In genomic region chr6:29424575-29424974, GRCh38 we compare ENCODE assay signal across 29 cellular contexts. TPM values are rescaled to one million over a fixed set of nuclear protein-coding genes. Genes with fewer than 3 reads are reported as not detected.
"Had no signal": no experiment of that assay in that cellular context is flagged by ENCODE, and none has a peak within 500 bp of the region (broad histone marks: within the 10 kb centered on the region; RNA-seq: fewer than 3 reads in every experiment).

No MANE protein-coding gene starts in this region.

- H3K4me1 Mint-ChIP-seq: mesothelial cell of epicardium; naive thymus-derived CD8-positive, alpha-beta T cell; neural progenitor cell; stimulated activated naive B cell treated with anti-CD40 and anti-IgM and Interleukin-4, amounts not matched to agents 10 μg/mL and 1 μg/mL and 100 μg/mL, for 72 hours; T-cell had no signal

- H3K36me3 Mint-ChIP-seq: mesothelial cell of epicardium; neural progenitor cell; stimulated activated naive B cell treated with anti-CD40 and anti-IgM and Interleukin-4, amounts not matched to agents 10 μg/mL and 1 μg/mL and 100 μg/mL, for 72 hours; T-cell had no signal

- H3K27ac Mint-ChIP-seq: activated T-helper 1 cell treated with anti-CD3 and anti-CD28 coated beads, Interleukin-12 subunit alpha, Interleukin-12 subunit beta, Interleukin-2, Interleukin-4 antibody, amounts not matched to agents 30 ng/mL and 10 ng/mL and 1 ng/mL, durations not matched to agents 14 hours and 24 hours and 36 hours; effector memory CD8-positive, alpha-beta T cell; mesothelial cell of epicardium; naive thymus-derived CD8-positive, alpha-beta T cell; neural progenitor cell; stimulated activated naive B cell treated with anti-CD40 and anti-IgM and Interleukin-4, amounts not matched to agents 10 μg/mL and 1 μg/mL and 100 μg/mL, for 72 hours; T-cell; T-helper 2 cell treated with Interferon-gamma antibody and Interleukin-4, amounts not matched to agents 5 μg/mL and 100 μg/mL, for 36 hours had no signal

- DNase-seq: activated CD4-positive, alpha-beta T cell treated with anti-CD3 and anti-CD28 coated beads, Interleukin-2, amount 50 U/mL, for 1 hour; activated CD8-positive, alpha-beta memory T cell treated with anti-CD3 and anti-CD28 coated beads, Interleukin-2, amount 50 U/mL, for 48 hours; activated gamma-delta T cell treated with Interleukin-2 at 50 U/mL for 16 hours; body of pancreas; central memory CD4-positive, alpha-beta T cell; dorsolateral prefrontal cortex; effector memory CD8-positive, alpha-beta T cell; hippocampal formation; left ventricle myocardium superior; mammary epithelial cell; naive thymus-derived CD8-positive, alpha-beta T cell; sigmoid colon; stimulated activated CD4-positive, alpha-beta T cell treated with anti-CD3 and anti-CD28 coated beads, Interleukin-15, amount 100 ng/mL, for 24 hours; stimulated activated naive B cell treated with anti-CD40 and anti-IgM and Interleukin-4, amounts not matched to agents 10 μg/mL and 1 μg/mL and 100 μg/mL, for 72 hours; T-cell; upper lobe of left lung had no signal

- H3K9me3 Mint-ChIP-seq: activated T-helper 1 cell treated with anti-CD3 and anti-CD28 coated beads, Interleukin-12 subunit alpha, Interleukin-12 subunit beta, Interleukin-2, Interleukin-4 antibody, amounts not matched to agents 30 ng/mL and 10 ng/mL and 1 ng/mL, durations not matched to agents 14 hours and 24 hours and 36 hours; effector memory CD8-positive, alpha-beta T cell; mesothelial cell of epicardium; neural progenitor cell; T-helper 2 cell treated with Interferon-gamma antibody and Interleukin-4, amounts not matched to agents 5 μg/mL and 100 μg/mL, for 36 hours had no signal

- ATAC-seq: body of pancreas; effector memory CD8-positive, alpha-beta T cell; left ventricle myocardium superior; stimulated activated naive B cell treated with anti-CD40 and anti-IgM and Interleukin-4, amounts not matched to agents 10 μg/mL and 1 μg/mL and 100 μg/mL, for 72 hours; T-cell had no signal

- H3K4me3 ChIP-seq: body of pancreas, dorsolateral prefrontal cortex, esophagus muscularis mucosa, neural progenitor cell, sigmoid colon, smooth muscle cell, upper lobe of left lung had no signal

- H3K27ac ChIP-seq: body of pancreas, dorsolateral prefrontal cortex, esophagus muscularis mucosa, neural progenitor cell, sigmoid colon, upper lobe of left lung, VCaP had no signal

- H3K4me3 Mint-ChIP-seq: activated T-helper 1 cell treated with anti-CD3 and anti-CD28 coated beads, Interleukin-12 subunit alpha, Interleukin-12 subunit beta, Interleukin-2, Interleukin-4 antibody, amounts not matched to agents 30 ng/mL and 10 ng/mL and 1 ng/mL, durations not matched to agents 14 hours and 24 hours and 36 hours; effector memory CD8-positive, alpha-beta T cell; mesothelial cell of epicardium; naive thymus-derived CD8-positive, alpha-beta T cell; neural progenitor cell; stimulated activated naive B cell treated with anti-CD40 and anti-IgM and Interleukin-4, amounts not matched to agents 10 μg/mL and 1 μg/mL and 100 μg/mL, for 72 hours; T-cell; T-helper 2 cell treated with Interferon-gamma antibody and Interleukin-4, amounts not matched to agents 5 μg/mL and 100 μg/mL, for 36 hours had no signal

RNA-seq across cellular contexts. Expression of gene OR12D1, which starts 9.8 kb away (rescaled TPM):
- total RNA-seq: activated CD8-positive, alpha-beta memory T cell treated with anti-CD3 and anti-CD28 coated beads for 36 hours; activated T-helper 1 cell treated with anti-CD3 and anti-CD28 coated beads, Interleukin-12 subunit alpha, Interleukin-12 subunit beta, Interleukin-2, Interleukin-4 antibody, amounts not matched to agents 30 ng/mL and 10 ng/mL and 1 ng/mL, durations not matched to agents 14 hours and 24 hours and 36 hours; body of pancreas; endothelial cell of umbilical vein; esophagus muscularis mucosa; frontal cortex; left ventricle myocardium superior; mammary epithelial cell; mesothelial cell of epicardium; naive thymus-derived CD8-positive, alpha-beta T cell; osteoblast; posterior vena cava; renal cortical epithelial cell; sigmoid colon; smooth muscle cell; T-cell; upper lobe of left lung had no signal

RNA-seq across cellular contexts. Expression of gene OR10C1, which starts 14.5 kb away (rescaled TPM):
- total RNA-seq: activated CD8-positive, alpha-beta memory T cell treated with anti-CD3 and anti-CD28 coated beads for 36 hours; activated T-helper 1 cell treated with anti-CD3 and anti-CD28 coated beads, Interleukin-12 subunit alpha, Interleukin-12 subunit beta, Interleukin-2, Interleukin-4 antibody, amounts not matched to agents 30 ng/mL and 10 ng/mL and 1 ng/mL, durations not matched to agents 14 hours and 24 hours and 36 hours; body of pancreas; dorsolateral prefrontal cortex; endothelial cell of umbilical vein; esophagus muscularis mucosa; frontal cortex; left ventricle myocardium superior; mammary epithelial cell; mesothelial cell of epicardium; naive thymus-derived CD8-positive, alpha-beta T cell; osteoblast; posterior vena cava; renal cortical epithelial cell; sigmoid colon; smooth muscle cell; T-cell; upper lobe of left lung had no signal

RNA-seq across cellular contexts. Expression of gene OR12D2, which starts 29.1 kb away (rescaled TPM):
- total RNA-seq: activated CD8-positive, alpha-beta memory T cell treated with anti-CD3 and anti-CD28 coated beads for 36 hours; activated T-helper 1 cell treated with anti-CD3 and anti-CD28 coated beads, Interleukin-12 subunit alpha, Interleukin-12 subunit beta, Interleukin-2, Interleukin-4 antibody, amounts not matched to agents 30 ng/mL and 10 ng/mL and 1 ng/mL, durations not matched to agents 14 hours and 24 hours and 36 hours; body of pancreas; dorsolateral prefrontal cortex; endothelial cell of umbilical vein; esophagus muscularis mucosa; frontal cortex; left ventricle myocardium superior; mammary epithelial cell; mesothelial cell of epicardium; naive thymus-derived CD8-positive, alpha-beta T cell; osteoblast; posterior vena cava; sigmoid colon; smooth muscle cell; T-cell; upper lobe of left lung had no signal

RNA-seq across cellular contexts. Expression of gene OR11A1, which starts 32.3 kb away (rescaled TPM):
- total RNA-seq: activated CD8-positive, alpha-beta memory T cell treated with anti-CD3 and anti-CD28 coated beads for 36 hours; activated T-helper 1 cell treated with anti-CD3 and anti-CD28 coated beads, Interleukin-12 subunit alpha, Interleukin-12 subunit beta, Interleukin-2, Interleukin-4 antibody, amounts not matched to agents 30 ng/mL and 10 ng/mL and 1 ng/mL, durations not matched to agents 14 hours and 24 hours and 36 hours; body of pancreas; dorsolateral prefrontal cortex; endothelial cell of umbilical vein; esophagus muscularis mucosa; frontal cortex; left ventricle myocardium superior; mammary epithelial cell; mesothelial cell of epicardium; naive thymus-derived CD8-positive, alpha-beta T cell; osteoblast; posterior vena cava; renal cortical epithelial cell; sigmoid colon; smooth muscle cell; T-cell; upper lobe of left lung had no signal

RNA-seq across cellular contexts. Expression of gene OR2H1, which starts 32.4 kb away (rescaled TPM):
- total RNA-seq: activated CD8-positive, alpha-beta memory T cell treated with anti-CD3 and anti-CD28 coated beads for 36 hours; activated T-helper 1 cell treated with anti-CD3 and anti-CD28 coated beads, Interleukin-12 subunit alpha, Interleukin-12 subunit beta, Interleukin-2, Interleukin-4 antibody, amounts not matched to agents 30 ng/mL and 10 ng/mL and 1 ng/mL, durations not matched to agents 14 hours and 24 hours and 36 hours; body of pancreas; dorsolateral prefrontal cortex; endothelial cell of umbilical vein; esophagus muscularis mucosa; left ventricle myocardium superior; mammary epithelial cell; mesothelial cell of epicardium; naive thymus-derived CD8-positive, alpha-beta T cell; osteoblast; posterior vena cava; renal cortical epithelial cell; sigmoid colon; smooth muscle cell; T-cell; upper lobe of left lung had no signal
